Comparison of ENCODE assay signal across 1 cellular context in the genomic region with DNA sequence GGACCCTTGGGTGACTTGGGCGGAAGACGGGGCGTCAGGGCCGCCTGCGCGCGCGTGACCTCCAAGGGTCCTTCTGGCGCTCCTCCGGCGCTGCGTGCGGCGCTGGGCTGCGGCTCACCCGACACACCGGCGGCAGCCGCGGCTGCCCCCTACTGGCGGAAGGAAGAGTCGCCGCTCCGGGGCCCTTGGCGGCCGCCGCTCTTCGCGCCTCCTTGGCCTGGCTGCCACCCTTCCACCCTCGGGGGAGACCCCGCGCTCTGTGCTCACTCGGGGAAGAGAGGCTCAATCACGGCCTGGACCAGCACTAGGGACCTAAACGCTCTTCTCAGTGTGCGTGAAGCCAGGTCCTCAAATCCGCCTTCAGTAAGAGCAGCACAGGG.
TF ChIP-seq lines count a peak whose summit lies in the region.

No MANE protein-coding gene starts in this region.

TF ChIP-seq in IMR-90, 13 proteins besides CTCF, POLR2A, EP300 and RAD21 (continued from another document):
- TF ChIP-seq NFE2L2 (IDR thresholded peaks at IDR 0.05; ENCODE audit: low read depth, low read length) (no peak), CEBPB (IDR thresholded peaks at IDR 0.05; ENCODE audit: low read depth, low read length) (no peak), RCOR1 (IDR thresholded peaks at IDR 0.05; ENCODE audit: insufficient replicate concordance, low read length) (no peak)
